ENCODE assay signal across 8 cellular contexts in genomic region chr6:26457407-26457795, GRCh38. TPM values are rescaled to one million over a fixed set of nuclear protein-coding genes. Genes with fewer than 3 reads are reported as not detected.
A peak's percentile ranks its signal among the peaks of the same experiment; 100 is the strongest.
DNase-seq lines count a peak whose midpoint lies in the region; ATAC-seq and TF ChIP-seq lines count a peak whose summit lies in the region.

No MANE protein-coding gene starts in this region.

- no peak for TF ChIP-seq CTCF in transverse colon (IDR thresholded peaks at IDR 0.05)

- intact Hi-C loops in transverse colon (cut with DNase I; ENCODE audit: low total_unique reads): no loop called here

- peaks cover 17% of the 10 kb centered on the region for H3K36me3 Mint-ChIP-seq in memory B cell

- peaks cover 28 to 46% (median 34%) of the 10 kb centered on the region in 4 donors for H3K4me1 ChIP-seq in transverse colon

- peak overlapping the region; percentile 92 for H3K4me3 ChIP-seq in MG63
- H3K4me3 ChIP-seq in transverse colon: peak overlapping the region in 3 of 4 donors; percentile 79 to 98 (median 96)

- no peaks in the 10 kb centered on the region for H3K27me3 Mint-ChIP-seq in memory B cell

- no peaks in the 10 kb centered on the region for H3K27me3 ChIP-seq in MG63
- no peaks in the 10 kb centered on the region for H3K27me3 ChIP-seq in transverse colon

- 20% methylated on average over 8 of the region's 8 CpGs; no CpG with 5 or more reads in 1 of the 2 donors for WGBS in transverse colon (ENCODE audit: low coverage in 1 of 2), 2 donors

- H3K36me3 ChIP-seq in MG63 (peaks cover 12% of the 10 kb centered on the region), transverse colon (peaks cover 0 to 8% (median 3%) of the 10 kb centered on the region in 4 donors)

- ATAC-seq in GM21825 (IDR thresholded peaks at IDR 0.05; ENCODE audit: unreplicated experiment) (peak; percentile 24), memory B cell (ENCODE audit: low read depth) (peak; percentile 4)

- H3K4me3 Mint-ChIP-seq in memory B cell: peak overlapping the region; percentile 99

- H3K27ac ChIP-seq in caudate nucleus (ENCODE audit: low read depth, low read length) (peak overlapping the region; percentile 94), transverse colon (peak overlapping the region; percentile 95 to 98 (median 98))

- H3K9me3 Mint-ChIP-seq in memory B cell: no peaks in the 10 kb centered on the region

- H3K4me1 Mint-ChIP-seq in memory B cell: peaks cover 39% of the 10 kb centered on the region

- peak overlapping the region; percentile 91 for H3K27ac Mint-ChIP-seq in memory B cell

- DNase-seq in Daoy (ENCODE audit: low read depth) (peak; percentile 48), MG63 (peak; percentile 26), caudate nucleus (lab: John Stamatoyannopoulos, UW) (peak in 25 of 61 donors; percentile 9 to 84 (median 48)), memory B cell (ENCODE audit: low spot score in 2 of 2) (no peak), transverse colon (peak; percentile 22), GF-D8 (lab: John Stamatoyannopoulos, UW) (no peak), NCI-H2171 treated with DMSO at 0.1 percent for 48 hours (lab: John Stamatoyannopoulos, UW) (no peak)

- TF ChIP-seq POLR2A in transverse colon (IDR thresholded peaks at IDR 0.05): no peak

- no peak for TF ChIP-seq EP300 in transverse colon (IDR thresholded peaks at IDR 0.05; ENCODE audit: low read depth)

- H3K9me3 ChIP-seq in MG63 (no peaks in the 10 kb centered on the region), transverse colon (no peaks in the 10 kb centered on the region)

- in situ Hi-C loops in transverse colon (cut with MboI; ENCODE audit: low pct_ligation_motif_present in 1 of 4, low pct_unique_long_range_greater_than_20kb in 1 of 4, low sequenced_read_pairs in 3 of 4): loop anchor here in 1 of 4 donors (25.0 kb wide), 1 partner anchor 95 kb away; the partner anchor contains the start of gene BTN3A2

RNA-seq across cellular contexts. Expression of gene BTN2A1, which starts 0.4 kb away (rescaled TPM):
- total RNA-seq in Daoy (2014; rRNA removed; shearing (Covaris generic)): 11.1 and 14.0 TPM in 2 replicates
- 2.9 and 6.6 TPM in 2 replicates for total RNA-seq in MG63 (2014; rRNA removed; shearing (Covaris generic); ENCODE audit: low replicate concordance)
- total RNA-seq in transverse colon: 10 to 100 TPM; 15.3 to 35.8 (median 20.7) TPM

RNA-seq across cellular contexts. Expression of gene BTN3A3, which starts 17.1 kb away (rescaled TPM):
- 2.4 and 6.9 TPM in 2 replicates for total RNA-seq in Daoy (2014; rRNA removed; shearing (Covaris generic))
- total RNA-seq in MG63 (2014; rRNA removed; shearing (Covaris generic); ENCODE audit: low replicate concordance): 7.5 and 16.1 TPM in 2 replicates
- 10 to 100 TPM in 2 of 4 donors, 1 to 10 TPM in 2; 8.0 to 38.6 (median 9.5) TPM for total RNA-seq in transverse colon

RNA-seq across cellular contexts. Expression of gene BTN1A1, which starts 42.7 kb away (rescaled TPM):
- not detected in 2 replicates for total RNA-seq in Daoy (2014; rRNA removed; shearing (Covaris generic))
- not detected in 2 replicates for total RNA-seq in MG63 (2014; rRNA removed; shearing (Covaris generic); ENCODE audit: low replicate concordance)
- under 1 TPM in 1 of 4 donors, not detected in 3; 0.32 TPM for total RNA-seq in transverse colon

RNA-seq across cellular contexts. Expression of gene BTN3A1, which starts 55.3 kb away (rescaled TPM):
- total RNA-seq in Daoy (2014; rRNA removed; shearing (Covaris generic)): 10.3 and 16.1 TPM in 2 replicates
- 11.2 and 11.3 TPM in 2 replicates for total RNA-seq in MG63 (2014; rRNA removed; shearing (Covaris generic); ENCODE audit: low replicate concordance)
- 10 to 100 TPM; 15.7 to 43.2 (median 20.4) TPM for total RNA-seq in transverse colon

Comparison
In these comparisons a context has a peak if more than half of its experiments do, and no peak if none do; other contexts are left out.
1. DNase-seq: peak in Daoy (single experiment), MG63 (single experiment) and transverse colon (single experiment); none in memory B cell (0 of 2), GF-D8 (single experiment) and NCI-H2171 treated with DMSO at 0.1 percent for 48 hours (single experiment).